1 cellular context compared by ENCODE assay signal in the genomic region with DNA sequence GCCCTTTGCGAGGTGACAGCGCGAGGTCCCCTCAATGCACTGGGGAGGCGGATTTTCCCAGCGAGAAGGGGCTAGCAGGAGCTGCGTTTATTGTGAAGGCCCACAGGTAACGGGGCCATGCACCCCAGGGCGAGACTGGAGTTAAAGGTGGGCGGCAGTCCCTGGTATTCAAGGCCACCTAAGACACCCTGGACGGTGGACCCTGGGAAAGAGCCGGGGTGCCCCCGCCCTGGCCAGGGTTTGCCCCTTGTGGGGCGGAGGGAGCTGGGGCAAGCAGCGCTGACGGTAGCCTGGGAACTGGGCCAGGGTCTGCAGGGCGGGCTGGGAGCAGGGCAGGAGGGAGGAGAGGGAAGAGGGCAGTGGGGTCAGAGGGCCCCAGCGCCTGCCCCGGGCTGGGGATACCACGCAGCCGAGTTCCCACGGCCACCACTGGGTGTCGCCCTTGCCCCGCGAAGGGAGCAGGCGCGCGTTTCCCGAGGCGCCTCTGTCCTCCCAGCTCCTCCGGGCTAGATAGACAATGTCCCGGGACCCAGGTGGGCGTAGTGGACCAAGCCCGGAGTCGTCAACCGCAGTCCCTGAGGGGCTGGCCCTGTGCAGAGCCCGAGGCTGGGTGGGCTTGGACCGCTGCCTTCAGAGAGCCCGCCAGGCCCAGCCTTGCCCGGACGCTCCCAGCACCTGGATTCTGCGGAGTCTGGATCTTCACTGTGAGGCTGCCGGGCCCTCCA.
A peak's percentile ranks its signal among the peaks of the same experiment; 100 is the strongest.
TF ChIP-seq lines count a peak whose summit lies in the region.

No MANE protein-coding gene starts in this region.

TF ChIP-seq in H1, 55 proteins besides CTCF, POLR2A, EP300 and RAD21 (continued from another document):
- 0 out of 2 replicates have a peak, but pooled peaks have one; percentile 9 for TF ChIP-seq USF2 (IDR thresholded peaks at IDR 0.05; ENCODE audit: low read length)
- peak; percentile 64 for TF ChIP-seq MAX (IDR thresholded peaks at IDR 0.05)
- peak; percentile 7; the same call in 1 of the 2 replicates for TF ChIP-seq TEAD4 (IDR thresholded peaks at IDR 0.05; ENCODE audit: low read depth, low read length)
TF ChIP-seq in H1: peak in this region for 4.
